In genomic region chr1:119743776-119744597, GRCh38 we compare ENCODE assay signal across 8 cellular contexts. TPM values are rescaled to one million over a fixed set of nuclear protein-coding genes. Genes with fewer than 3 reads are reported as not detected.
A peak's percentile ranks its signal among the peaks of the same experiment; 100 is the strongest.
DNase-seq lines count a peak whose midpoint lies in the region; ATAC-seq, FAIRE-seq and TF ChIP-seq lines count a peak whose summit lies in the region.

No MANE protein-coding gene starts in this region.

- H3K4me1 ChIP-seq in DND-41 (ENCODE audit: insufficient read depth, low read length) (no peaks in the 10 kb centered on the region), GM12878 (ENCODE audit: control insufficient read depth, insufficient read depth, low read length) (no peaks in the 10 kb centered on the region), spleen (peaks cover 0 to 4% (median 0%) of the 10 kb centered on the region in 6 donors)

- CTCF ChIA-PET in GM12878 (lab: Yijun Ruan, JAX) = interaction anchor here (0.7 to 2.5 kb wide), 22 partner anchors 8 to 371 kb away, joined by 3 to 13 read pairs (median 3); partner anchors contain the start of gene HMGCS2

- H3K4me3 ChIP-seq in DND-41 (ENCODE audit: low read depth in 1 of 2, low read length in 2 of 2) (no peak overlapping the region), GM12878 (no peak overlapping the region), spleen (no peak overlapping the region)

- RAD21 ChIA-PET in GM12878 (lab: Charles Lee; ENCODE audit: unreplicated experiment) = interaction anchor here (0.6 kb wide), 1 partner anchor 132 kb away, joined by 3 read pairs; no protein-coding TSS in a partner anchor

- H3K79me2 ChIP-seq in DND-41 (ENCODE audit: insufficient read depth, low read length) (no peaks in the 10 kb centered on the region), GM12878 (ENCODE audit: control insufficient read depth, insufficient read depth, low read length) (no peaks in the 10 kb centered on the region)

- H2AFZ ChIP-seq in DND-41 (ENCODE audit: low read depth, low read length) = no peak overlapping the region
- H2AFZ ChIP-seq in GM12878 (ENCODE audit: control insufficient read depth, low read depth, low read length) = no peak overlapping the region

- SMC1A ChIA-PET in GM12878 (lab: Charles Lee; ENCODE audit: uncharacterized antibody, unreplicated experiment) = no interaction called here

- ATAC-seq in DND-41 (ENCODE audit: insufficient read depth, low read depth) (peak; percentile 80), T-helper 17 cell (peak; percentile 68), GM12878 (peak; percentile 92), HG02981 (IDR thresholded peaks at IDR 0.05; ENCODE audit: unreplicated experiment) (no peak)

- peak; percentile 88 for TF ChIP-seq CTCF in DND-41 (IDR thresholded peaks at IDR 0.05; ENCODE audit: borderline replicate concordance, extremely low read depth, low read length, poor library complexity, severe bottlenecking)
- TF ChIP-seq CTCF in GM12878 (IDR thresholded peaks at IDR 0.05 in 2 of 3, conservative IDR thresholded peaks at IDR 0.05 in 1 of 3; ENCODE audit: control insufficient read depth in 2 of 3, extremely low read depth in 1 of 3, insufficient read depth in 1 of 3, low read depth in 3 of 3, low read length in 3 of 3) = peak; percentile 77 to 95 (median 83)
- peak in 10 of 11 experiments; percentile 31 to 82 (median 60) for TF ChIP-seq CTCF in spleen (IDR thresholded peaks at IDR 0.05 in 8 of 11, conservative IDR thresholded peaks at IDR 0.05 in 3 of 11)

- peaks cover 18% of the 10 kb centered on the region for H3K27me3 Mint-ChIP-seq in T-helper 17 cell

- intact Hi-C loops in GM12878 (cut with micrococcal nuclease; ENCODE audit: unreplicated experiment) (loop anchor here (5.0 kb wide), 2 partner anchors 67 to 132 kb away; no protein-coding TSS in a partner anchor), spleen (cut with DNase I; ENCODE audit: low total_unique reads) (no loop called here)

- no peak overlapping the region for H3K27ac Mint-ChIP-seq in T-helper 17 cell

- H4K20me1 ChIP-seq in DND-41 (ENCODE audit: insufficient read depth, low read length) (peaks cover 41% of the 10 kb centered on the region), GM12878 (ENCODE audit: control insufficient read depth, insufficient read depth) (no peaks in the 10 kb centered on the region)

- H3K27ac ChIP-seq in DND-41 (ENCODE audit: low read length) (no peak overlapping the region), GM12878 (ENCODE audit: control insufficient read depth, insufficient read depth) (no peak overlapping the region), spleen (no peak overlapping the region)

- TF ChIP-seq POLR2A in GM12878 (IDR thresholded peaks at IDR 0.05; ENCODE audit: low read depth, low read length) (no peak), spleen (IDR thresholded peaks at IDR 0.05) (no peak)

- no peak overlapping the region for H3K4me3 Mint-ChIP-seq in T-helper 17 cell

- DNase-seq in DND-41 (peak; percentile 62), HCEC 1CT (peak; percentile 61), NCI-H1417 treated with DMSO at 0.1 percent for 48 hours (lab: John Stamatoyannopoulos, UW) (peak; percentile 5), T-helper 17 cell (no peak), GM12878 (ENCODE audit: low read depth, low spot score) (peak; percentile 3), iPS-NIHi11 (ENCODE audit: low spot score) (peak; percentile 83), spleen (no peak)

- TF ChIP-seq RAD21 in GM12878 (IDR thresholded peaks at IDR 0.05; ENCODE audit: insufficient read depth, low read depth, low read length) = peak; percentile 74

- BruUV-seq in GM12878 (replicated peaks; lab: Mats Ljungman, UMichigan) = no TSS peak

- FAIRE-seq in GM12878 (lab: Jason Lieb, UNC) = peak; percentile 80

- no peak for TF ChIP-seq EP300 in GM12878 (IDR thresholded peaks at IDR 0.05; ENCODE audit: borderline replicate concordance in 1 of 2, control insufficient read depth in 1 of 2, low read depth in 2 of 2, low read length in 2 of 2)

- no peaks in the 10 kb centered on the region for H3K36me3 Mint-ChIP-seq in T-helper 17 cell (ENCODE audit: low read depth)

- H3K36me3 ChIP-seq in DND-41 (ENCODE audit: insufficient read depth, low read length) = peaks cover 56% of the 10 kb centered on the region
- H3K36me3 ChIP-seq in GM12878 (ENCODE audit: control insufficient read depth in 2 of 2, insufficient read depth in 2 of 2, low read length in 1 of 2) = no peaks in the 10 kb centered on the region
- no peaks in the 10 kb centered on the region for H3K36me3 ChIP-seq in spleen

- H3K27me3 ChIP-seq in DND-41 (ENCODE audit: insufficient read depth, low read length, poor library complexity) = no peaks in the 10 kb centered on the region
- H3K27me3 ChIP-seq in GM12878 (replicated peaks in 1 of 2; ENCODE audit: control insufficient read depth in 2 of 2, insufficient read depth in 2 of 2, low read length in 1 of 2) = no peaks in the 10 kb centered on the region; a peak in 1 of 4 replicates
- H3K27me3 ChIP-seq in spleen (replicated peaks in 1 of 7) = no peaks in the 10 kb centered on the region

- H3K9me3 ChIP-seq in DND-41 (ENCODE audit: insufficient read depth, low read length, severe bottlenecking) = no peaks in the 10 kb centered on the region
- H3K9me3 ChIP-seq in T-helper 17 cell (ENCODE audit: control insufficient read depth, low read length, poor library complexity, severe bottlenecking) = no peaks in the 10 kb centered on the region
- H3K9me3 ChIP-seq in GM12878 (replicated peaks; ENCODE audit: control insufficient read depth, insufficient read depth, low read length) = no peaks in the 10 kb centered on the region
- H3K9me3 ChIP-seq in spleen = no peaks in the 10 kb centered on the region

- no peak overlapping the region for H3K4me2 ChIP-seq in DND-41 (ENCODE audit: insufficient read depth, low read length)
- H3K4me2 ChIP-seq in GM12878 (ENCODE audit: control insufficient read depth, insufficient read depth) = no peak overlapping the region

- POLR2A ChIA-PET in GM12878 (lab: Charles Lee) = no interaction called here

- H3K9ac ChIP-seq in DND-41 (ENCODE audit: low read depth, low read length) (no peak overlapping the region), GM12878 (ENCODE audit: control insufficient read depth, insufficient read depth, low read length) (no peak overlapping the region)

- in situ Hi-C loops in GM12878 (cut with MboI) = no loop called here

- peaks cover 8% of the 10 kb centered on the region for H3K4me1 Mint-ChIP-seq in T-helper 17 cell

- 11% methylated on average over 17 of the region's 17 CpGs for WGBS in GM12878 (ENCODE audit: insufficient coverage, insufficient replicate concordance, low lambda C conversion rate, missing lambda C conversion rate)
- 39 to 46% (median 42%) methylated on average over 17 of the region's 17 CpGs for WGBS in spleen, 5 donors

TF ChIP-seq in GM12878, 131 proteins besides CTCF, POLR2A, EP300 and RAD21 (continues in another document):
- TF ChIP-seq CREB1 (IDR thresholded peaks at IDR 0.05; ENCODE audit: low read depth) (0 out of 2 replicates have a peak, but pooled peaks have one; percentile 28), RUNX3 (IDR thresholded peaks at IDR 0.05; ENCODE audit: low read length) (peak; percentile 64), HDAC2 (IDR thresholded peaks at IDR 0.05) (no peak)

RNA-seq across cellular contexts. Expression of gene HMGCS2, which starts 24.7 kb away (rescaled TPM):
- total RNA-seq in T-helper 17 cell = not detected
- total RNA-seq in GM12878 (2013; cell fraction: nucleolus; rRNA removed) = not detected in 2 replicates
- total RNA-seq in GM12878 (2014; rRNA removed) = not detected in 2 replicates
- total RNA-seq in GM12878 (2014; rRNA removed; fragmentation: Illumina TruSeq; extraction: Trizol) = not detected in 2 replicates
- total RNA-seq in GM12878 (2021) = 0.43 and 0.49 TPM in 2 replicates
- polyA plus RNA-seq in GM12878 (2011; ENCODE audit: low read depth) = not detected
- polyA plus RNA-seq in GM12878 (2011; rRNA removed) = not detected in 2 replicates
- polyA plus RNA-seq in GM12878 (2011; cell fraction: cytosol; rRNA removed) = not detected in 2 replicates
- not detected in 2 replicates for polyA plus RNA-seq in GM12878 (2011; cell fraction: nucleus; rRNA removed)
- not detected in 2 replicates for polyA plus RNA-seq in GM12878 (2012)
- polyA plus RNA-seq in GM12878 (2014; fragmentation: Illumina TruSeq; extraction: Trizol) = not detected in 2 replicates
- polyA plus RNA-seq in GM12878 (2014; fragmentation: Nextera tagmentation; extraction: Ambion mirVana) = not detected
- not detected in 2 replicates for polyA plus RNA-seq in GM12878 (2014; rRNA removed)
- not detected for polyA plus RNA-seq in GM12878 (2016; fragmentation: Nextera tagmentation; extraction: Ambion mirVana)
- not detected in 2 replicates for polyA minus RNA-seq in GM12878 (2011; rRNA and poly(A)+ RNA removed)
- not detected in 2 replicates for polyA minus RNA-seq in GM12878 (2011; cell fraction: cytosol; rRNA and poly(A)+ RNA removed)
- not detected in 2 replicates for polyA minus RNA-seq in GM12878 (2011; cell fraction: nucleus; rRNA and poly(A)+ RNA removed)
- not detected for total RNA-seq in spleen
- under 1 TPM in 2 of 3 donors, not detected in 1; 0.06 to 0.11 TPM for polyA plus RNA-seq in spleen

RNA-seq across cellular contexts. Expression of gene PHGDH, which starts 32.3 kb away (rescaled TPM):
- 1 to 10 TPM; 1.2 to 2.5 TPM for total RNA-seq in T-helper 17 cell
- 1.6 and 3.4 TPM in 2 replicates for total RNA-seq in GM12878 (2013; cell fraction: nucleolus; rRNA removed)
- 27.8 and 29.0 TPM in 2 replicates for total RNA-seq in GM12878 (2014; rRNA removed)
- total RNA-seq in GM12878 (2014; rRNA removed; fragmentation: Illumina TruSeq; extraction: Trizol) = 16.2 and 18.6 TPM in 2 replicates
- total RNA-seq in GM12878 (2021) = 33.5 and 40.8 TPM in 2 replicates
- 18.2 TPM for polyA plus RNA-seq in GM12878 (2011; ENCODE audit: low read depth)
- 10.6 and 18.0 TPM in 2 replicates for polyA plus RNA-seq in GM12878 (2011; rRNA removed)
- 18.4 and 23.8 TPM in 2 replicates for polyA plus RNA-seq in GM12878 (2011; cell fraction: cytosol; rRNA removed)
- polyA plus RNA-seq in GM12878 (2011; cell fraction: nucleus; rRNA removed) = 18.4 and 25.0 TPM in 2 replicates
- polyA plus RNA-seq in GM12878 (2012) = 38.2 and 40.5 TPM in 2 replicates
- polyA plus RNA-seq in GM12878 (2014; fragmentation: Illumina TruSeq; extraction: Trizol) = 22.7 and 28.0 TPM in 2 replicates
- 1 to 10 TPM; 3.9 to 7.2 TPM for polyA plus RNA-seq in GM12878 (2014; fragmentation: Nextera tagmentation; extraction: Ambion mirVana)
- polyA plus RNA-seq in GM12878 (2014; rRNA removed) = 30.1 and 37.2 TPM in 2 replicates
- 10 to 100 TPM; 43.4 to 47.8 TPM for polyA plus RNA-seq in GM12878 (2016; fragmentation: Nextera tagmentation; extraction: Ambion mirVana)
- polyA minus RNA-seq in GM12878 (2011; rRNA and poly(A)+ RNA removed) = 18.4 and 22.5 TPM in 2 replicates
- polyA minus RNA-seq in GM12878 (2011; cell fraction: cytosol; rRNA and poly(A)+ RNA removed) = 15.8 and 16.4 TPM in 2 replicates
- 7.7 and 18.0 TPM in 2 replicates for polyA minus RNA-seq in GM12878 (2011; cell fraction: nucleus; rRNA and poly(A)+ RNA removed)
- total RNA-seq in spleen = 10 to 100 TPM in 2 of 7 donors, 1 to 10 TPM in 5; 4.0 to 24.6 (median 6.6) TPM
- polyA plus RNA-seq in spleen = 1 to 10 TPM; 1.1 to 5.9 (median 2.0) TPM

Comparison
In these comparisons a context has a peak if more than half of its experiments do, and no peak if none do; other contexts are left out.
1. DNase-seq: peak in DND-41 (single experiment), HCEC 1CT (single experiment), NCI-H1417 treated with DMSO at 0.1 percent for 48 hours (single experiment), GM12878 (single experiment) and iPS-NIHi11 (single experiment); none in T-helper 17 cell (0 of 3) and spleen (single experiment).
2. Peak in every context shown above with its lines, with median percentiles within 50 percentile points of each other: CTCF ChIP-seq.